In the genomic region with DNA sequence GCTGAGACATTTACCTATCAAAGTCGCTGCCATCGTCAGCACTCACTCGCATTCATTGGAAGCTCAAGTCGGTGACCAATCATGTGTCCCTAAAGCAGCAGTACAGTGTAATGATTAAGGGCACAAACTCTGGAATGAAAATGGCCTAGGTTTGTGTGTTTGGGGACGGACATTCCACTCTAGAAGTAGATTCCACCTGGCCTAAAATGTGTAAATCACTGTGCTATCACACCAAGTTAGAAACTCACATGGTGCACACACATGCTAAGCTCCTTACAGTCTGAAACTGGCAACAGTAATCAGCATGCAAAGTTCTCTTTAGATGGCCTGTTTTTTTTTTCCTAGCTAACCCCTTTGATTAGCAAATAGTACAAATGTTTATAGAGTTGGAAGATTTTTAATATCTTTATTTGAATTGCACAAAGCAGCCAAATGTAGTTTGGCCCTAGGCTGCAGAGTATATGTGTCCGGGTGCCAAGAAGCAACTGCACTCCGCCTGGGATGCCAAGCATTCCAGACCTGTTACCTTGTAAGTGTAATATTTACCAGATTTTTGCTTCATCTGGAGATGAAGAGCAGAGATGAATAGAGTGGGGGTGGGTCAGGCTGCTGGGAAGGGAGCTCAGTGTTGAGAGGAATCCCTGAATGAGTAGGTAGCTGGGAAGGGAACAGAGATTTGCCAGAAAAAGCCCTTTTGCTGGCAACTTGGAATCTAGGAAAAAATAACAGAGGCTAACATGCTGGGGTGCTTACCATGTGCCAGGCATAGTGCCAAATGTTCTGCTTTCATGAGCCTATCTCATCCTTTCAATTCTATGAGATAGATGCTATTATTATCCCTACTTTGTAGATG, we compare ENCODE assay signal across 10 cellular contexts. TPM values are rescaled to one million over a fixed set of nuclear protein-coding genes. Genes with fewer than 3 reads are reported as not detected.
DNase-seq lines count a peak whose midpoint lies in the region; ATAC-seq, FAIRE-seq and TF ChIP-seq lines count a peak whose summit lies in the region.
"Had no signal": no experiment of that assay in that cellular context is flagged by ENCODE, and none has a peak within 500 bp of the region (broad histone marks: within the 10 kb centered on the region; RNA-seq: fewer than 3 reads in every experiment).

No MANE protein-coding gene starts in this region.

- no peak overlapping the region for H3K27ac ChIP-seq in Peyer's patch

- peak; percentile 21 for DNase-seq in NCI-H2196 (lab: John Stamatoyannopoulos, UW; ENCODE audit: unreplicated experiment)
- DNase-seq in NCI-H2196 treated with DMSO at 0.1 percent for 48 hours (lab: John Stamatoyannopoulos, UW; ENCODE audit: unreplicated experiment): no peak
- peak; percentile 16 for DNase-seq in SW480 (ENCODE audit: low spot score)
- DNase-seq in left ventricle myocardium superior: no peak
- peak; percentile 28 for DNase-seq in stromal cell of bone marrow (ENCODE audit: low read depth)
- no peak for DNase-seq in COLO668 (lab: John Stamatoyannopoulos, UW; ENCODE audit: unreplicated experiment)
- no peak for DNase-seq in Peyer's patch
- DNase-seq in GM12892 (ENCODE audit: insufficient read length): no peak
- DNase-seq: NCI-H526; stimulated activated naive CD8-positive, alpha-beta T cell treated with anti-CD3 and anti-CD28 coated beads, Interleukin-15, Interleukin-2, amounts not matched to agents 100 U/mL and 50 U/mL, for 24 hours had no signal

- no peaks in the 10 kb centered on the region for H3K27me3 ChIP-seq in Peyer's patch

- no peaks in the 10 kb centered on the region for H3K9me3 ChIP-seq in Peyer's patch

- H3K4me1 ChIP-seq in Peyer's patch: no peaks in the 10 kb centered on the region

- no peaks in the 10 kb centered on the region for H3K36me3 ChIP-seq in Peyer's patch

- ATAC-seq in left ventricle myocardium superior: peak; percentile 76
- ATAC-seq: stimulated activated naive CD8-positive, alpha-beta T cell treated with anti-CD3 and anti-CD28 coated beads, Interleukin-15, Interleukin-2, amounts not matched to agents 100 U/mL and 50 U/mL, for 24 hours had no signal

- no peak overlapping the region for H3K4me3 ChIP-seq in Peyer's patch

- FAIRE-seq in GM12892 (lab: Jason Lieb, UNC): no peak

- TF ChIP-seq POLR2A in Peyer's patch (IDR thresholded peaks at IDR 0.05) (no peak), GM12892 (IDR thresholded peaks at IDR 0.05; ENCODE audit: low read depth, low read length) (no peak)

- intact Hi-C loops in left ventricle myocardium superior (cut with micrococcal nuclease): no loop called here

- no peak for TF ChIP-seq CTCF in Peyer's patch (IDR thresholded peaks at IDR 0.05)

RNA-seq across cellular contexts. Expression of a gene that starts 35.2 kb away (rescaled TPM):
- total RNA-seq in left ventricle myocardium superior (2.0 TPM), Peyer's patch (1 to 10 TPM in 1 of 4 donors, under 1 TPM in 2, not detected in 1; 0.28 to 1.7 (median 0.54) TPM)
- not detected for polyA plus RNA-seq in GM12892 (2012; ENCODE audit: missing spikeins)

Comparison
In these comparisons a context has a peak if more than half of its experiments do, and no peak if none do; other contexts are left out.
1. DNase-seq: peak in NCI-H2196 (single experiment), SW480 (single experiment) and stromal cell of bone marrow (single experiment); none in NCI-H2196 treated with DMSO at 0.1 percent for 48 hours (single experiment), left ventricle myocardium superior (single experiment), COLO668 (single experiment), Peyer's patch (0 of 3) and GM12892 (single experiment).